24 cellular contexts compared by ENCODE assay signal in the genomic region with DNA sequence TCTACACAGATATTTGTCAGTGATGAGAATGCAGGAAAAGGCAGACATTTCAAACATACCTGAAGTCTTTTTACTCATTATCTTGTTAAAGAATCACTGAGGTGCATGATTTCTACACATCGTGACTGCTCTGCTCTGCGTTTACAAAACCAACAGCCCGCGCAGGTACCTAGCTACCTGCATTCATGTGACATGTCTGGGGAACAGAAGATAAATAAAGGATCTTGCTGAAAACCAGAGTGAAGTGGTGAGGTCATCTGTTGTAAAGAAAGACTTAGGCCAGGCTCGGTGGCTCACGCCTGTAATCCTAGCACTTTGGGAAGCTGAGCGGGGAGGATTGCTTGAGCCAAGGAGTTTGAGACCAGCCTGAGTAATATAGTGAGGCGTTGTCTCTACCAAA. TPM values are rescaled to one million over a fixed set of nuclear protein-coding genes. Genes with fewer than 3 reads are reported as not detected.
DNase-seq lines count a peak whose midpoint lies in the region; ATAC-seq, FAIRE-seq and TF ChIP-seq lines count a peak whose summit lies in the region.
"Had no signal": no experiment of that assay in that cellular context is flagged by ENCODE, and none has a peak within 500 bp of the region (broad histone marks: within the 10 kb centered on the region; RNA-seq: fewer than 3 reads in every experiment).

No MANE protein-coding gene starts in this region.

- no peak overlapping the region for H3K9ac ChIP-seq in HepG2 (ENCODE audit: insufficient read depth, low read depth, low read length)

- in situ Hi-C loops in G401 (cut with HindIII; ENCODE audit: low sequenced_read_pairs): no loop called here
- in situ Hi-C loops in HepG2 (cut with HindIII; ENCODE audit: extremely low pct_ligation_motif_present, low pct_unique_long_range_greater_than_20kb): no loop called here

- H3K79me2 ChIP-seq in GM23338 (replicated peaks; ENCODE audit: insufficient read depth) (no peaks in the 10 kb centered on the region), HepG2 (ENCODE audit: insufficient read depth, low read length) (no peaks in the 10 kb centered on the region)

- H3K36me3 ChIP-seq in WERI-Rb-1 (peaks cover 20% of the 10 kb centered on the region), GM23338 (ENCODE audit: insufficient read depth) (no peaks in the 10 kb centered on the region), HepG2 (replicated peaks in 1 of 2; ENCODE audit: control insufficient read depth in 1 of 2, insufficient read depth in 2 of 2, low read length in 2 of 2) (no peaks in the 10 kb centered on the region)
- H3K36me3 ChIP-seq: MG63 had no signal

- no peaks in the 10 kb centered on the region for H3F3A ChIP-seq in GM23338 (replicated peaks; ENCODE audit: low read depth)

- intact Hi-C loops in left colon (cut with DNase I, micrococcal nuclease) (no loop called here), HepG2 (cut with micrococcal nuclease; ENCODE audit: unreplicated experiment) (no loop called here)

- ATAC-seq in left colon: peak; percentile 51
- ATAC-seq in HG03135 (IDR thresholded peaks at IDR 0.05; ENCODE audit: unreplicated experiment): no peak
- no peak for ATAC-seq in GM23338
- no peak for ATAC-seq in HepG2

- H3K9me3 ChIP-seq in WERI-Rb-1 (ENCODE audit: severe bottlenecking): no peaks in the 10 kb centered on the region
- no peaks in the 10 kb centered on the region for H3K9me3 ChIP-seq in HepG2 (ENCODE audit: low read length)
- H3K9me3 ChIP-seq: Caco-2, MG63 had no signal

- TF ChIP-seq EP300 in HepG2 (IDR thresholded peaks at IDR 0.05; ENCODE audit: low read depth in 2 of 2, low read length in 2 of 2): no peak
- TF ChIP-seq EP300 in HepG2 (CRISPR knock-in tag; IDR thresholded peaks at IDR 0.05; ENCODE audit: borderline replicate concordance): no peak

- no peak overlapping the region for H3K4me3 ChIP-seq in WERI-Rb-1 (ENCODE audit: low read depth, low read length)
- no peak overlapping the region for H3K4me3 ChIP-seq in GM23338
- no peak overlapping the region for H3K4me3 ChIP-seq in HepG2 (replicated peaks in 1 of 3; ENCODE audit: insufficient read depth in 1 of 3, low read depth in 2 of 3, low read length in 3 of 3)
- H3K4me3 ChIP-seq: MG63, SK-N-MC had no signal

- no peak for TF ChIP-seq POLR2A in HepG2 (IDR thresholded peaks at IDR 0.05; ENCODE audit: insufficient read depth in 1 of 2, low read depth in 2 of 2, low read length in 2 of 2)

- POLR2A ChIA-PET in HepG2 (lab: Yijun Ruan, JAX): no interaction called here

- no peak for TF ChIP-seq RAD21 in HepG2 (CRISPR knock-in tag; IDR thresholded peaks at IDR 0.05)

- no TSS peak for BruUV-seq in HepG2 (replicated peaks; lab: Mats Ljungman, UMichigan)

- no peaks in the 10 kb centered on the region for H3K9me3 Mint-ChIP-seq in GM23338
- H3K9me3 Mint-ChIP-seq: CD4-positive, CD25-positive, alpha-beta regulatory T cell had no signal

- TF ChIP-seq CTCF in WERI-Rb-1 (IDR thresholded peaks at IDR 0.05; ENCODE audit: low read depth, low read length) (no peak), GM23338 (conservative IDR thresholded peaks at IDR 0.05; ENCODE audit: low read depth in 2 of 2) (no peak), HepG2 (CRISPR knock-in tag; IDR thresholded peaks at IDR 0.05) (no peak)

- no peak overlapping the region for H3K4me2 ChIP-seq in GM23338
- no peak overlapping the region for H3K4me2 ChIP-seq in HepG2 (ENCODE audit: low read depth, low read length)

- no peak overlapping the region for H3K27ac Mint-ChIP-seq in GM23338
- H3K27ac Mint-ChIP-seq: B cell had no signal

- peaks cover 11% of the 10 kb centered on the region for H3K27me3 Mint-ChIP-seq in GM23338 (ENCODE audit: insufficient read depth, low read depth, poor library complexity)
- H3K27me3 Mint-ChIP-seq: B cell; CD4-positive, CD25-positive, alpha-beta regulatory T cell had no signal

- WGBS in HepG2 (ENCODE audit: low lambda C conversion rate): 42% methylated on average over 8 of the region's 8 CpGs

- peaks cover 7% of the 10 kb centered on the region; the same call in 1 of the 2 replicates for H3K4me1 ChIP-seq in GM23338 (ENCODE audit: insufficient read depth)
- no peaks in the 10 kb centered on the region for H3K4me1 ChIP-seq in HepG2 (ENCODE audit: insufficient read depth, low read length)
- H3K4me1 ChIP-seq: Caco-2 had no signal

- H4K20me1 ChIP-seq in GM23338 (replicated peaks; ENCODE audit: insufficient read depth) (no peaks in the 10 kb centered on the region), HepG2 (ENCODE audit: insufficient read depth, low read length) (no peaks in the 10 kb centered on the region)

- H3K27me3 ChIP-seq in WERI-Rb-1 (ENCODE audit: insufficient read depth, low read depth, severe bottlenecking): no peaks in the 10 kb centered on the region
- H3K27me3 ChIP-seq in GM23338 (ENCODE audit: insufficient read depth): no peaks in the 10 kb centered on the region
- H3K27me3 ChIP-seq in HepG2 (ENCODE audit: control insufficient read depth in 1 of 2, insufficient read depth in 2 of 2, low read length in 2 of 2): no peaks in the 10 kb centered on the region; a peak in 1 of 5 replicates
- H3K27me3 ChIP-seq: MG63 had no signal

- peak overlapping the region; percentile 86 for H3K27ac ChIP-seq in WERI-Rb-1
- H3K27ac ChIP-seq in GM23338 (ENCODE audit: low read depth): no peak overlapping the region
- H3K27ac ChIP-seq in HepG2 (ENCODE audit: extremely low read length, insufficient read depth, low read length): no peak overlapping the region
- H3K27ac ChIP-seq: 22Rv1, SK-N-MC had no signal

- H3K4me1 Mint-ChIP-seq in GM23338: peaks cover 10% of the 10 kb centered on the region

- no peak overlapping the region for H2AFZ ChIP-seq in GM23338
- no peak overlapping the region for H2AFZ ChIP-seq in HepG2 (ENCODE audit: low read length)

- no peak for FAIRE-seq in HepG2 (lab: Jason Lieb, UNC)
- FAIRE-seq: GM12891, GM18507, H1, RCC 7860 had no signal

- H3K9me2 ChIP-seq in GM23338 (ENCODE audit: insufficient read depth): no peaks in the 10 kb centered on the region

- peak; percentile 44 for DNase-seq in DMS53 (lab: John Stamatoyannopoulos, UW)
- no peak for DNase-seq in DMS53 treated with DMSO at 0.1 percent for 48 hours (lab: John Stamatoyannopoulos, UW; ENCODE audit: unreplicated experiment)
- peak; percentile 18 for DNase-seq in G401 (ENCODE audit: low spot score)
- DNase-seq in WERI-Rb-1: no peak
- DNase-seq in left colon: no peak
- no peak for DNase-seq in GM23338 (ENCODE audit: low spot score)
- DNase-seq in HepG2 (ENCODE audit: low spot score): no peak
- DNase-seq: Caco-2; CD4-positive, CD25-positive, alpha-beta regulatory T cell; DND-41; GF-D8; Karpas-422; MG63; NCI-H1092; NCI-H146; Right ventricle myocardium superior had no signal

- H3K36me3 Mint-ChIP-seq in GM23338 (ENCODE audit: low read depth): peaks cover 4% of the 10 kb centered on the region; the same call in 1 of the 3 replicates
- H3K36me3 Mint-ChIP-seq: CD4-positive, CD25-positive, alpha-beta regulatory T cell had no signal

- CTCF ChIA-PET in HepG2 (lab: Yijun Ruan, JAX; ENCODE audit: low intra/inter-chr PET ratio, low total read pairs): no interaction called here

- H3K4me3 Mint-ChIP-seq in GM23338: no peak overlapping the region
- H3K4me3 Mint-ChIP-seq: B cell; CD4-positive, CD25-positive, alpha-beta regulatory T cell had no signal

RNA-seq across cellular contexts. Expression of a gene that starts 15.7 kb away (rescaled TPM):
- total RNA-seq in G401 (2014; rRNA removed; shearing (Covaris generic)): 2.8 and 3.2 TPM in 2 replicates
- total RNA-seq in left colon (1 to 10 TPM; 7.0 to 7.1 TPM), HepG2 (2016; rRNA removed; fragmentation: Illumina TruSeq; extraction: Trizol) (0.04 TPM in 1 of 2 replicates, not detected in the other)
- 9.3 and 10.0 TPM in 2 replicates for total RNA-seq in GM23338 (2014; rRNA removed; shearing (Covaris generic))
- polyA plus RNA-seq in GM23338 (2016; fragmentation: Nextera tagmentation; extraction: Ambion mirVana) (6.0 and 8.3 TPM in 2 replicates), HepG2 (2011; rRNA removed) (0.04 TPM in 2 replicates)
- not detected in 2 replicates for total RNA-seq in HepG2 (2016; cell fraction: cytosol; rRNA removed; fragmentation: Illumina TruSeq; extraction: Trizol; ENCODE audit: low read depth)
- total RNA-seq in HepG2 (2016; cell fraction: insoluble cytoplasmic fraction; rRNA removed; fragmentation: Illumina TruSeq; extraction: Trizol): 0.06 TPM in 1 of 2 replicates, not detected in the other
- 0.06 TPM in 1 of 2 replicates, not detected in the other for total RNA-seq in HepG2 (2016; cell fraction: membrane; rRNA removed; fragmentation: Illumina TruSeq; extraction: Trizol)
- 0.09 TPM in 1 of 2 replicates, not detected in the other for total RNA-seq in HepG2 (2016; cell fraction: nucleus; rRNA removed; fragmentation: Illumina TruSeq; extraction: Trizol)
- polyA plus RNA-seq in HepG2 (2011; cell fraction: cytosol; rRNA removed): 0.03 and 0.04 TPM in 2 replicates
- 0.05 TPM in 2 replicates for polyA plus RNA-seq in HepG2 (2011; cell fraction: nucleus; rRNA removed)
- 0.13 and 0.28 TPM in 2 replicates for polyA plus RNA-seq in HepG2 (2012)
- polyA plus RNA-seq in HepG2 (2016; cell fraction: cytosol; fragmentation: Illumina TruSeq; extraction: Trizol; ENCODE audit: low read depth): 0.03 TPM in 1 of 2 replicates, not detected in the other
- not detected in 2 replicates for polyA plus RNA-seq in HepG2 (2016; cell fraction: insoluble cytoplasmic fraction; fragmentation: Illumina TruSeq; extraction: Trizol; ENCODE audit: low read depth)
- not detected in 2 replicates for polyA plus RNA-seq in HepG2 (2016; cell fraction: membrane; fragmentation: Illumina TruSeq; extraction: Trizol; ENCODE audit: low read depth)
- polyA plus RNA-seq in HepG2 (2016; cell fraction: nucleus; fragmentation: Illumina TruSeq; extraction: Trizol; ENCODE audit: insufficient read depth, low read depth): not detected in 2 replicates
- 0.05 TPM in 1 of 2 replicates, not detected in the other for polyA minus RNA-seq in HepG2 (2011; rRNA and poly(A)+ RNA removed; ENCODE audit: low replicate concordance)
- not detected in 2 replicates for polyA minus RNA-seq in HepG2 (2011; cell fraction: cytosol; rRNA and poly(A)+ RNA removed)
- polyA minus RNA-seq in HepG2 (2011; cell fraction: nucleus; rRNA and poly(A)+ RNA removed): not detected in 2 replicates
- total RNA-seq: Caco-2, Right ventricle myocardium superior had no signal

RNA-seq across cellular contexts. Expression of a gene that starts 38.8 kb away (rescaled TPM):
- total RNA-seq in G401 (2014; rRNA removed; shearing (Covaris generic)): 23.6 and 32.7 TPM in 2 replicates
- 10 to 100 TPM; 21.9 to 26.9 TPM for total RNA-seq in left colon
- 36.9 and 49.4 TPM in 2 replicates for total RNA-seq in GM23338 (2014; rRNA removed; shearing (Covaris generic))
- polyA plus RNA-seq in GM23338 (2016; fragmentation: Nextera tagmentation; extraction: Ambion mirVana): 17.8 and 20.3 TPM in 2 replicates
- total RNA-seq in HepG2 (2016; rRNA removed; fragmentation: Illumina TruSeq; extraction: Trizol): 29.7 and 34.0 TPM in 2 replicates
- total RNA-seq in HepG2 (2016; cell fraction: cytosol; rRNA removed; fragmentation: Illumina TruSeq; extraction: Trizol; ENCODE audit: low read depth): 6.1 and 12.7 TPM in 2 replicates
- 28.2 and 33.4 TPM in 2 replicates for total RNA-seq in HepG2 (2016; cell fraction: insoluble cytoplasmic fraction; rRNA removed; fragmentation: Illumina TruSeq; extraction: Trizol)
- 12.8 and 13.4 TPM in 2 replicates for total RNA-seq in HepG2 (2016; cell fraction: membrane; rRNA removed; fragmentation: Illumina TruSeq; extraction: Trizol)
- 47.5 and 51.3 TPM in 2 replicates for total RNA-seq in HepG2 (2016; cell fraction: nucleus; rRNA removed; fragmentation: Illumina TruSeq; extraction: Trizol)
- polyA plus RNA-seq in HepG2 (2011; rRNA removed): 27.4 and 28.0 TPM in 2 replicates
- polyA plus RNA-seq in HepG2 (2011; cell fraction: cytosol; rRNA removed): 14.0 and 16.9 TPM in 2 replicates
- 114 and 121 TPM in 2 replicates for polyA plus RNA-seq in HepG2 (2011; cell fraction: nucleus; rRNA removed)
- polyA plus RNA-seq in HepG2 (2012): 20.2 and 21.3 TPM in 2 replicates
- 2.0 TPM in 2 replicates for polyA plus RNA-seq in HepG2 (2016; cell fraction: cytosol; fragmentation: Illumina TruSeq; extraction: Trizol; ENCODE audit: low read depth)
- polyA plus RNA-seq in HepG2 (2016; cell fraction: insoluble cytoplasmic fraction; fragmentation: Illumina TruSeq; extraction: Trizol; ENCODE audit: low read depth): 14.9 and 19.8 TPM in 2 replicates
- 4.4 and 5.3 TPM in 2 replicates for polyA plus RNA-seq in HepG2 (2016; cell fraction: membrane; fragmentation: Illumina TruSeq; extraction: Trizol; ENCODE audit: low read depth)
- 67.8 and 71.6 TPM in 2 replicates for polyA plus RNA-seq in HepG2 (2016; cell fraction: nucleus; fragmentation: Illumina TruSeq; extraction: Trizol; ENCODE audit: insufficient read depth, low read depth)
- 18.5 and 40.6 TPM in 2 replicates for polyA minus RNA-seq in HepG2 (2011; rRNA and poly(A)+ RNA removed; ENCODE audit: low replicate concordance)
- polyA minus RNA-seq in HepG2 (2011; cell fraction: cytosol; rRNA and poly(A)+ RNA removed): 9.3 and 10.6 TPM in 2 replicates
- 61.7 and 71.9 TPM in 2 replicates for polyA minus RNA-seq in HepG2 (2011; cell fraction: nucleus; rRNA and poly(A)+ RNA removed)

RNA-seq across cellular contexts. Expression of a gene that starts 38.9 kb away (rescaled TPM):
- total RNA-seq in G401 (2014; rRNA removed; shearing (Covaris generic)): 32.4 and 47.1 TPM in 2 replicates
- total RNA-seq in left colon (10 to 100 TPM; 12.5 to 12.8 TPM), HepG2 (2016; rRNA removed; fragmentation: Illumina TruSeq; extraction: Trizol) (36.6 and 56.5 TPM in 2 replicates)
- total RNA-seq in GM23338 (2014; rRNA removed; shearing (Covaris generic)): 17.8 and 34.4 TPM in 2 replicates
- polyA plus RNA-seq in GM23338 (2016; fragmentation: Nextera tagmentation; extraction: Ambion mirVana) (17.8 and 23.2 TPM in 2 replicates), HepG2 (2011; rRNA removed) (21.8 and 22.8 TPM in 2 replicates)
- total RNA-seq in HepG2 (2016; cell fraction: cytosol; rRNA removed; fragmentation: Illumina TruSeq; extraction: Trizol; ENCODE audit: low read depth): 17.9 and 19.5 TPM in 2 replicates
- 32.5 and 46.6 TPM in 2 replicates for total RNA-seq in HepG2 (2016; cell fraction: insoluble cytoplasmic fraction; rRNA removed; fragmentation: Illumina TruSeq; extraction: Trizol)
- total RNA-seq in HepG2 (2016; cell fraction: membrane; rRNA removed; fragmentation: Illumina TruSeq; extraction: Trizol): 41.5 and 47.4 TPM in 2 replicates
- total RNA-seq in HepG2 (2016; cell fraction: nucleus; rRNA removed; fragmentation: Illumina TruSeq; extraction: Trizol): 15.6 and 20.0 TPM in 2 replicates
- 14.2 and 19.3 TPM in 2 replicates for polyA plus RNA-seq in HepG2 (2011; cell fraction: cytosol; rRNA removed)
- polyA plus RNA-seq in HepG2 (2011; cell fraction: nucleus; rRNA removed): 6.5 and 12.7 TPM in 2 replicates
- polyA plus RNA-seq in HepG2 (2012): 16.5 and 18.1 TPM in 2 replicates
- 38.8 and 45.5 TPM in 2 replicates for polyA plus RNA-seq in HepG2 (2016; cell fraction: cytosol; fragmentation: Illumina TruSeq; extraction: Trizol; ENCODE audit: low read depth)
- polyA plus RNA-seq in HepG2 (2016; cell fraction: insoluble cytoplasmic fraction; fragmentation: Illumina TruSeq; extraction: Trizol; ENCODE audit: low read depth): 54.6 and 54.9 TPM in 2 replicates
- 41.2 and 47.5 TPM in 2 replicates for polyA plus RNA-seq in HepG2 (2016; cell fraction: membrane; fragmentation: Illumina TruSeq; extraction: Trizol; ENCODE audit: low read depth)
- 23.9 and 26.3 TPM in 2 replicates for polyA plus RNA-seq in HepG2 (2016; cell fraction: nucleus; fragmentation: Illumina TruSeq; extraction: Trizol; ENCODE audit: insufficient read depth, low read depth)
- 13.6 and 15.2 TPM in 2 replicates for polyA minus RNA-seq in HepG2 (2011; rRNA and poly(A)+ RNA removed; ENCODE audit: low replicate concordance)
- 8.6 and 10.8 TPM in 2 replicates for polyA minus RNA-seq in HepG2 (2011; cell fraction: cytosol; rRNA and poly(A)+ RNA removed)
- polyA minus RNA-seq in HepG2 (2011; cell fraction: nucleus; rRNA and poly(A)+ RNA removed): 14.0 and 18.3 TPM in 2 replicates

Comparison
In these comparisons a context has a peak if more than half of its experiments do, and no peak if none do; other contexts are left out.
1. DNase-seq: peak in DMS53 (single experiment) and G401 (single experiment); none in DMS53 treated with DMSO at 0.1 percent for 48 hours (single experiment), WERI-Rb-1 (single experiment), left colon (0 of 2), GM23338 (single experiment) and HepG2 (single experiment).